ENCODE assay signal across 13 cellular contexts in the genomic region with DNA sequence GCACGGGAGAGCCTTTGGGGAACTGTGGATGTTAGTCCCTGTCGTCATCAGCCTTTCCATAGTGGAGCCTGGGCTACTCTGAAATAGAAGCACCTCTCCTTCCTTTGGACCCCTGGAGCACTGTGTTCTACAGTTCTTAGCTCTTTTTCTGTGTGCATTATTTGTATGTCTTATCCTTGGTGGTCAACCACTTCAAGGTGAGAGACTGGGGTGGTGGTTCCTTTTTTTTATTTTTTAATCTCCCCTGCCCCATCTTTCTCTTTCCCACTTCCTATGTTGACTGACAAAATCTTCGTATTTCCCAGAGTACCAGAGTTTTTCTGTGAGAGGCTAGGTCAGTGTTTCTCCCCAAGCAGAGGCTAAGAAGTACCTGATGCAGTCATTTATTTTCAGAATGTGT.
"Had no signal": no experiment of that assay in that cellular context is flagged by ENCODE, and none has a peak within 500 bp of the region (broad histone marks: within the 10 kb centered on the region; RNA-seq: fewer than 3 reads in every experiment).

No MANE protein-coding gene starts in this region.

- DNase-seq: activated effector memory CD4-positive, alpha-beta T cell treated with Interleukin-2 at 50 U/mL for 16 hours; central memory CD4-positive, alpha-beta T cell; effector CD8-positive, alpha-beta T cell; kidney; left ventricle myocardium inferior; posterior cingulate gyrus; stimulated activated CD4-positive, alpha-beta T cell treated with anti-CD3 and anti-CD28 coated beads, Interleukin-4, amount 100 ng/mL, for 4 hours; tibial artery had no signal

- H3K27me3 ChIP-seq: right atrium auricular region, tibial artery, vagina had no signal

- H3K36me3 ChIP-seq: left ventricle myocardium inferior, right atrium auricular region, tibial artery, vagina had no signal

- H3K9me3 ChIP-seq: left ventricle myocardium inferior, right atrium auricular region, tibial artery, vagina had no signal

- H3K27ac ChIP-seq: coronary artery, right atrium auricular region, skin epidermis, tibial artery, vagina had no signal

- H3K4me3 ChIP-seq: coronary artery, left ventricle myocardium inferior, right atrium auricular region, skin epidermis, tibial artery, vagina had no signal

- ATAC-seq: SK-N-SH treated with all-trans-retinoic acid at 6 μM for 48 hours had no signal
